ENCODE assay signal across 9 cellular contexts in genomic region chr13:50129923-50130685, GRCh38.
DNase-seq lines count a peak whose midpoint lies in the region; ATAC-seq and TF ChIP-seq lines count a peak whose summit lies in the region.
"Had no signal": no experiment of that assay in that cellular context is flagged by ENCODE, and none has a peak within 500 bp of the region (broad histone marks: within the 10 kb centered on the region; RNA-seq: fewer than 3 reads in every experiment).

No MANE protein-coding gene starts in this region.

- no peak overlapping the region for H2AK5ac ChIP-seq in trophoblast cell (ENCODE audit: low read length)

- peaks cover 38% of the 10 kb centered on the region for H3K27me3 Mint-ChIP-seq in activated T-helper 1 cell treated with anti-CD3 and anti-CD28 coated beads, Interleukin-12 subunit alpha, Interleukin-12 subunit beta, Interleukin-2, Interleukin-4 antibody, amounts not matched to agents 30 ng/mL and 10 ng/mL and 1 ng/mL, durations not matched to agents 14 hours and 24 hours and 36 hours (ENCODE audit: insufficient read depth)

- no peak for TF ChIP-seq CTCF in BJ (IDR thresholded peaks at IDR 0.05; ENCODE audit: insufficient read depth, low read depth, low read length)

- POLR2A ChIA-PET in BJ (lab: Charles Lee): no interaction called here

- WGBS in trophoblast cell (ENCODE audit: extremely low coverage, insufficient coverage, insufficient read length): no CpG with 5 or more reads among the region's 56 CpGs

- no peak overlapping the region for H2BK5ac ChIP-seq in trophoblast cell (ENCODE audit: low read depth, low read length, poor library complexity)

- peaks cover 2% of the 10 kb centered on the region for H3K79me2 ChIP-seq in trophoblast cell (ENCODE audit: control insufficient read depth, insufficient read depth, low read length, poor library complexity)

- H3K4ac ChIP-seq in trophoblast cell (ENCODE audit: low read depth, low read length): no peak overlapping the region

- no peak overlapping the region for H2BK120ac ChIP-seq in trophoblast cell (ENCODE audit: insufficient read depth, low read length, poor library complexity)

- H3K9me3 ChIP-seq in trophoblast cell (ENCODE audit: insufficient read depth, low read depth, low read length): peaks cover 4% of the 10 kb centered on the region

- H3K23ac ChIP-seq in trophoblast cell (ENCODE audit: low read length): no peak overlapping the region

- H3K4me1 ChIP-seq in trophoblast cell (ENCODE audit: control insufficient read depth in 1 of 2, insufficient read depth in 2 of 2, low read length in 2 of 2): peaks cover 21 to 32% of the 10 kb centered on the region in 2 experiments

- peak overlapping the region; percentile 94 for H3K27ac Mint-ChIP-seq in activated T-helper 1 cell treated with anti-CD3 and anti-CD28 coated beads, Interleukin-12 subunit alpha, Interleukin-12 subunit beta, Interleukin-2, Interleukin-4 antibody, amounts not matched to agents 30 ng/mL and 10 ng/mL and 1 ng/mL, durations not matched to agents 14 hours and 24 hours and 36 hours

- CTCF ChIA-PET in BJ (lab: Yijun Ruan, JAX): interaction anchor here (1.4 kb wide), 1 partner anchor 400 kb away, joined by 4 read pairs; no protein-coding TSS in a partner anchor

- H3K18ac ChIP-seq in trophoblast cell (ENCODE audit: low read length): no peak overlapping the region

- H3K4me3 Mint-ChIP-seq in activated T-helper 1 cell treated with anti-CD3 and anti-CD28 coated beads, Interleukin-12 subunit alpha, Interleukin-12 subunit beta, Interleukin-2, Interleukin-4 antibody, amounts not matched to agents 30 ng/mL and 10 ng/mL and 1 ng/mL, durations not matched to agents 14 hours and 24 hours and 36 hours: peak overlapping the region; percentile 83

- no peak overlapping the region for H2BK12ac ChIP-seq in trophoblast cell (ENCODE audit: low read length)

- no peak overlapping the region for H3K14ac ChIP-seq in trophoblast cell (ENCODE audit: low read length)

- H3K4me3 ChIP-seq in BJ (ENCODE audit: low read depth, low read length): peak overlapping the region; percentile 39
- no peak overlapping the region for H3K4me3 ChIP-seq in trophoblast cell (ENCODE audit: low read depth, low read length)

- H3K27ac ChIP-seq in trophoblast cell (ENCODE audit: low read depth, low read length): no peak overlapping the region
- H3K27ac ChIP-seq: epithelial cell of prostate had no signal

- H3K27me3 ChIP-seq in BJ (ENCODE audit: control insufficient read depth, insufficient read depth, low read length) (peaks cover 35% of the 10 kb centered on the region), trophoblast cell (ENCODE audit: insufficient read depth, low read length) (peaks cover 78% of the 10 kb centered on the region)

- DNase-seq in BJ (ENCODE audit: low read depth) (no peak), LHCN-M2 (ENCODE audit: low read depth) (peak; percentile 46), globus pallidus (ENCODE audit: low spot score) (peak; percentile 35), trophoblast cell (peak in 1 of 2 donors; percentile 38), cortex of kidney (lab: John Stamatoyannopoulos, UW) (no peak), mesenteric fat pad (ENCODE audit: low spot score) (no peak)
- DNase-seq in activated T-helper 1 cell treated with anti-CD3 and anti-CD28 coated beads, Interleukin-12 subunit alpha, Interleukin-12 subunit beta, Interleukin-2, Interleukin-4 antibody, amounts not matched to agents 30 ng/mL and 10 ng/mL and 1 ng/mL, durations not matched to agents 14 hours and 24 hours and 36 hours (ENCODE audit: low spot score): no peak

- H3K36me3 Mint-ChIP-seq in activated T-helper 1 cell treated with anti-CD3 and anti-CD28 coated beads, Interleukin-12 subunit alpha, Interleukin-12 subunit beta, Interleukin-2, Interleukin-4 antibody, amounts not matched to agents 30 ng/mL and 10 ng/mL and 1 ng/mL, durations not matched to agents 14 hours and 24 hours and 36 hours (ENCODE audit: low read depth): peaks cover 9% of the 10 kb centered on the region

- peaks cover 14% of the 10 kb centered on the region for H3K9me3 Mint-ChIP-seq in activated T-helper 1 cell treated with anti-CD3 and anti-CD28 coated beads, Interleukin-12 subunit alpha, Interleukin-12 subunit beta, Interleukin-2, Interleukin-4 antibody, amounts not matched to agents 30 ng/mL and 10 ng/mL and 1 ng/mL, durations not matched to agents 14 hours and 24 hours and 36 hours

- H4K8ac ChIP-seq in trophoblast cell (ENCODE audit: low read depth, low read length): no peak overlapping the region

- no peak overlapping the region for H4K12ac ChIP-seq in trophoblast cell (ENCODE audit: low read depth, low read length)

- H3K9ac ChIP-seq in trophoblast cell (ENCODE audit: low read length): no peak overlapping the region

- no peak overlapping the region for H2AFZ ChIP-seq in trophoblast cell (ENCODE audit: insufficient read depth, low read length, poor library complexity)

- H3K4me1 Mint-ChIP-seq in activated T-helper 1 cell treated with anti-CD3 and anti-CD28 coated beads, Interleukin-12 subunit alpha, Interleukin-12 subunit beta, Interleukin-2, Interleukin-4 antibody, amounts not matched to agents 30 ng/mL and 10 ng/mL and 1 ng/mL, durations not matched to agents 14 hours and 24 hours and 36 hours (ENCODE audit: low read depth): peaks cover 56% of the 10 kb centered on the region

- no peaks in the 10 kb centered on the region for H3K36me3 ChIP-seq in BJ (ENCODE audit: control insufficient read depth, insufficient read depth, low read length)
- H3K36me3 ChIP-seq in trophoblast cell (ENCODE audit: control insufficient read depth in 1 of 2, insufficient read depth in 2 of 2, low read length in 2 of 2): no peaks in the 10 kb centered on the region

- H3K79me1 ChIP-seq in trophoblast cell (ENCODE audit: low read length): peaks cover 3% of the 10 kb centered on the region

- intact Hi-C loops in activated T-helper 1 cell treated with anti-CD3 and anti-CD28 coated beads, Interleukin-12 subunit alpha, Interleukin-12 subunit beta, Interleukin-2, Interleukin-4 antibody, amounts not matched to agents 30 ng/mL and 10 ng/mL and 1 ng/mL, durations not matched to agents 14 hours and 24 hours and 36 hours (cut with micrococcal nuclease): loop anchor here (2.0 to 5.0 kb wide), 3 partner anchors 37 to 672 kb away; no protein-coding TSS in a partner anchor

- ATAC-seq in GM21423 (IDR thresholded peaks at IDR 0.05; ENCODE audit: unreplicated experiment): no peak

- H4K91ac ChIP-seq in trophoblast cell (ENCODE audit: low read depth, low read length): no peak overlapping the region

- H3K4me2 ChIP-seq in trophoblast cell (ENCODE audit: low read length): peak overlapping the region; percentile 59

Comparison
In these comparisons a context has a peak if more than half of its experiments do, and no peak if none do; other contexts are left out.
1. DNase-seq: peak in LHCN-M2 (single experiment) and globus pallidus (single experiment); none in BJ (single experiment), activated T-helper 1 cell treated with anti-CD3 and anti-CD28 coated beads, Interleukin-12 subunit alpha, Interleukin-12 subunit beta, Interleukin-2, Interleukin-4 antibody, amounts not matched to agents 30 ng/mL and 10 ng/mL and 1 ng/mL, durations not matched to agents 14 hours and 24 hours and 36 hours (single experiment), cortex of kidney (single experiment) and mesenteric fat pad (single experiment).